1 cellular context compared by ENCODE assay signal in the genomic region with DNA sequence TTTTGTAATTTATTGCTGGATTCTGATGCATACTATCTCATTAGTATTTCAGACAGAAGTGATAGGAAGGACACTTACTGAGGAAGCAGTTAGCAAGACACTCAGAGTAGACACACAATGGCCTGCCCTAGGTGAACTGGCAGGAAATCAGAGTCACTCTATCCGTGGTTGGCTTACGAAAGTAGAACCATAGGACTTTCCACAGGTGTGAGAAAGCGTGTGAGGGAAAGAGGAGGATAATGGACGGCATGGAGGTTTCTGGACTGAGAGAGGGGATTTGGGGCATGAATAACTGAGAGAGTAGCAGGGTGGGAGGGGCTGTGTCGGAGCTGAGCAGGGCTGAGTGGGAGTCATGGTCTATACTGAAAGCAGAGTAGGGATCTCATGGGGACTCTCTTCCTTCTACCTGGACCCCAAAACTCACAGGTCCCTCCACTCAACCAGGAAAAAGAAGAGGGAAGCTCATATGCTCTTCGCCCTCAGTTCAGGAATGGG.
TF ChIP-seq lines count a peak whose summit lies in the region.

No MANE protein-coding gene starts in this region.

TF ChIP-seq in HepG2, 621 proteins besides CTCF, POLR2A, EP300 and RAD21:
- TF ChIP-seq POLR2AphosphoS5 (IDR thresholded peaks at IDR 0.05; ENCODE audit: low read depth, low read length) (no peak), ZNF549 (CRISPR knock-in tag; IDR thresholded peaks at IDR 0.05) (no peak), ZNF619 (CRISPR knock-in tag; IDR thresholded peaks at IDR 0.05) (no peak), NFATC3 (CRISPR knock-in tag; IDR thresholded peaks at IDR 0.05) (no peak), ZNF512B (CRISPR knock-in tag; IDR thresholded peaks at IDR 0.05; ENCODE audit: borderline replicate concordance) (no peak), KDM2A (CRISPR knock-in tag; IDR thresholded peaks at IDR 0.05; ENCODE audit: borderline replicate concordance, low read depth) (no peak)
